14 cellular contexts compared by ENCODE assay signal in the genomic region with DNA sequence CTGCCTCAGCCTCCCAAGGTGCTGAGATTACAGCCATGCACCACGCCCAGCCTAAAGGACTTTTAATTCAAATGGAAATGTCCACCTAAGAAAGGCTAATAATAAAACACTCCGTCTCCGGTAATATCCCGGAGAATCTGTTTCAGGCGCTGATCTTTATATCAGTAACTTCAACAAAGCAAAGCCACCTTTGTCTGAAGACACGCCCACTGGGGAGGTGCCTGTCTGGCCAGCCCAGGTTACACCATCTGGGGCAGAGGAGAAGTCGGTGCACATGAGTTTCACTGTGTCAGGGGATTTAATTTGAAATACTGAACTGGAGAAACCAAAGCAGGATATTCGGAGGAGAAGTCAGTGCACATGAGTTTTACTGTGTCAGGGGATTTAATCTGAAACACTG. TPM values are rescaled to one million over a fixed set of nuclear protein-coding genes. Genes with fewer than 3 reads are reported as not detected.
DNase-seq lines count a peak whose midpoint lies in the region; ATAC-seq and TF ChIP-seq lines count a peak whose summit lies in the region.
"Had no signal": no experiment of that assay in that cellular context is flagged by ENCODE, and none has a peak within 500 bp of the region (broad histone marks: within the 10 kb centered on the region; RNA-seq: fewer than 3 reads in every experiment).

No MANE protein-coding gene starts in this region.

- H3K4me3 Mint-ChIP-seq in endodermal cell: peak overlapping the region; percentile 18

- H3K9ac ChIP-seq in endodermal cell (ENCODE audit: extremely low read depth, low read length, poor library complexity, severe bottlenecking): no peak overlapping the region

- 84 to 90% methylated on average over 4 to 8 of the region's 8 CpGs for WGBS in endodermal cell (ENCODE audit: insufficient coverage in 1 of 2, insufficient read length in 1 of 2), 2 experiments
- WGBS in upper lobe of left lung, 2 donors: 61 to 65% methylated on average over 8 of the region's 8 CpGs

- H3K9me3 ChIP-seq in endodermal cell (ENCODE audit: control insufficient read depth, low read length) (no peaks in the 10 kb centered on the region), muscle layer of duodenum (ENCODE audit: control insufficient read depth in 1 of 2, low read length in 2 of 2) (no peaks in the 10 kb centered on the region), upper lobe of left lung (no peaks in the 10 kb centered on the region)
- H3K9me3 ChIP-seq: uterus had no signal

- H3K9me3 Mint-ChIP-seq in endodermal cell: no peaks in the 10 kb centered on the region
- H3K9me3 Mint-ChIP-seq: IgD-negative memory B cell had no signal

- TF ChIP-seq CTCF in endodermal cell (conservative IDR thresholded peaks at IDR 0.05) (no peak), upper lobe of left lung (IDR thresholded peaks at IDR 0.05) (no peak)

- H3K36me3 ChIP-seq in endodermal cell (ENCODE audit: control insufficient read depth, insufficient read depth, low read length) (peaks cover 8% of the 10 kb centered on the region), muscle layer of duodenum (ENCODE audit: control insufficient read depth in 1 of 2, insufficient read depth in 2 of 2, low read length in 2 of 2) (peaks cover 3 to 4% of the 10 kb centered on the region in 2 donors), upper lobe of left lung (peaks cover 0 to 9% (median under 1%) of the 10 kb centered on the region in 4 donors)
- H3K36me3 ChIP-seq: uterus had no signal

- H3K4me1 ChIP-seq in endodermal cell (ENCODE audit: control insufficient read depth, insufficient read depth, low read length) (peaks cover 11% of the 10 kb centered on the region), muscle layer of duodenum (ENCODE audit: control insufficient read depth in 1 of 2, insufficient read depth in 2 of 2, low read length in 2 of 2) (peaks cover 10 to 33% of the 10 kb centered on the region in 2 donors), upper lobe of left lung (peaks cover 64 to 75% (median 69%) of the 10 kb centered on the region in 4 donors)

- H3K27me3 ChIP-seq in endodermal cell (ENCODE audit: control insufficient read depth, insufficient read depth, low read length, poor library complexity, severe bottlenecking): no peaks in the 10 kb centered on the region
- no peaks in the 10 kb centered on the region for H3K27me3 ChIP-seq in muscle layer of duodenum (ENCODE audit: low read depth, low read length)
- H3K27me3 ChIP-seq in upper lobe of left lung: no peaks in the 10 kb centered on the region
- H3K27me3 ChIP-seq: uterus had no signal

- no peak for TF ChIP-seq POLR2A in upper lobe of left lung (IDR thresholded peaks at IDR 0.05)

- no peak overlapping the region for H3K4me3 ChIP-seq in endodermal cell (ENCODE audit: low read length)
- peak overlapping the region in 1 of 2 donors; percentile 6 for H3K4me3 ChIP-seq in muscle layer of duodenum (ENCODE audit: low read depth in 1 of 2, low read length in 2 of 2)
- peak overlapping the region in 1 of 4 donors; percentile 13 for H3K4me3 ChIP-seq in upper lobe of left lung
- H3K4me3 ChIP-seq: uterus had no signal

- H3K27me3 Mint-ChIP-seq in endodermal cell (ENCODE audit: insufficient read depth): no peaks in the 10 kb centered on the region
- H3K27me3 Mint-ChIP-seq: IgD-negative memory B cell had no signal

- peaks cover 50% of the 10 kb centered on the region for H3K4me1 Mint-ChIP-seq in endodermal cell

- peak; percentile 19 for ATAC-seq in Right ventricle myocardium superior (ENCODE audit: poor library complexity)
- no peak for ATAC-seq in Right ventricle myocardium inferior
- ATAC-seq in upper lobe of left lung (ENCODE audit: low FRiP score in 2 of 2): peak; percentile 64 to 76
- no peak for ATAC-seq in GM18867 (IDR thresholded peaks at IDR 0.05; ENCODE audit: unreplicated experiment)
- no peak for ATAC-seq in HG03196 (IDR thresholded peaks at IDR 0.05; ENCODE audit: unreplicated experiment)
- ATAC-seq: activated CD4-positive, CD25-positive, alpha-beta regulatory T cell treated with anti-CD3 and anti-CD28 coated beads, Interleukin-2, amount 50 U/mL, for 24 hours; HCT116 had no signal

- H3K36me3 Mint-ChIP-seq in endodermal cell (ENCODE audit: low read depth): peaks cover 19% of the 10 kb centered on the region

- H3K27ac ChIP-seq in endodermal cell (ENCODE audit: low read depth, low read length): no peak overlapping the region
- peak overlapping the region; percentile 70 for H3K27ac ChIP-seq in muscle layer of duodenum (ENCODE audit: low read length)
- H3K27ac ChIP-seq in upper lobe of left lung: peak overlapping the region; percentile 60 to 84 (median 72)

- DNase-seq in Right ventricle myocardium superior: no peak
- DNase-seq in Right ventricle myocardium inferior (ENCODE audit: missing footprints): no peak
- peak; percentile 77 for DNase-seq in endodermal cell
- DNase-seq in upper lobe of left lung: peak in 1 of 2 donors; percentile 84
- DNase-seq in SKM-1 (lab: John Stamatoyannopoulos, UW; ENCODE audit: unreplicated experiment): no peak
- DNase-seq: DMS79 treated with DMSO at 0.1 percent for 48 hours, NCI-H187 treated with DMSO at 0.1 percent for 48 hours, uterus had no signal

- no peak overlapping the region for H3K27ac Mint-ChIP-seq in endodermal cell

- no peak for TF ChIP-seq EP300 in upper lobe of left lung (IDR thresholded peaks at IDR 0.05)

- intact Hi-C loops in Right ventricle myocardium superior (cut with DNase I) (no loop called here), Right ventricle myocardium inferior (cut with DNase I) (no loop called here)

RNA-seq across cellular contexts. Expression of gene SERPINB6, which starts 9.4 kb away (rescaled TPM):
- total RNA-seq in Right ventricle myocardium superior (265 TPM), Right ventricle myocardium inferior (275 TPM), endodermal cell (100 to 1,000 TPM; 128 to 150 TPM), upper lobe of left lung (100 to 1,000 TPM; 133 to 181 (median 150) TPM)
- polyA plus RNA-seq in endodermal cell (2013, experiment 1 of 2): 39.0 TPM
- polyA plus RNA-seq in endodermal cell (2013, experiment 2 of 2): 39.4 TPM

RNA-seq across cellular contexts. Expression of gene NQO2, which starts 37.7 kb away (rescaled TPM):
- total RNA-seq in Right ventricle myocardium superior: 70.5 TPM
- 57.5 TPM for total RNA-seq in Right ventricle myocardium inferior
- total RNA-seq in endodermal cell: 100 to 1,000 TPM in 1 of 2 donors, 10 to 100 TPM in 1; 50.8 to 199 TPM
- polyA plus RNA-seq in endodermal cell (2013, experiment 1 of 2): 46.8 TPM
- 40.7 TPM for polyA plus RNA-seq in endodermal cell (2013, experiment 2 of 2)
- total RNA-seq in upper lobe of left lung: 10 to 100 TPM; 10.6 to 34.3 (median 18.6) TPM

RNA-seq across cellular contexts. Expression of gene SERPINB9, which starts 58.9 kb away (rescaled TPM):
- total RNA-seq in Right ventricle myocardium superior (2.9 TPM), Right ventricle myocardium inferior (3.2 TPM), endodermal cell (100 to 1,000 TPM; 192 to 390 TPM), upper lobe of left lung (10 to 100 TPM in 2 of 6 donors, 1 to 10 TPM in 4; 7.7 to 14.0 (median 9.3) TPM)
- 39.8 TPM for polyA plus RNA-seq in endodermal cell (2013, experiment 1 of 2)
- 48.5 TPM for polyA plus RNA-seq in endodermal cell (2013, experiment 2 of 2)

Comparison
In these comparisons a context has a peak if more than half of its experiments do, and no peak if none do; other contexts are left out.
1. ATAC-seq: peak in Right ventricle myocardium superior (single experiment) and upper lobe of left lung (2 of 2); none in Right ventricle myocardium inferior (single experiment), GM18867 (single experiment) and HG03196 (single experiment).
2. RNA of gene SERPINB9, which starts 58.9 kb away (total RNA-seq): 192 to 390 TPM in endodermal cell; 7.7 to 14.0 TPM in upper lobe of left lung, 3.2 TPM in Right ventricle myocardium inferior (single experiment) and 2.9 TPM in Right ventricle myocardium superior (single experiment); every median in the first group is over 10 times any median in the second.